1 cellular context compared by ENCODE assay signal in the genomic region with DNA sequence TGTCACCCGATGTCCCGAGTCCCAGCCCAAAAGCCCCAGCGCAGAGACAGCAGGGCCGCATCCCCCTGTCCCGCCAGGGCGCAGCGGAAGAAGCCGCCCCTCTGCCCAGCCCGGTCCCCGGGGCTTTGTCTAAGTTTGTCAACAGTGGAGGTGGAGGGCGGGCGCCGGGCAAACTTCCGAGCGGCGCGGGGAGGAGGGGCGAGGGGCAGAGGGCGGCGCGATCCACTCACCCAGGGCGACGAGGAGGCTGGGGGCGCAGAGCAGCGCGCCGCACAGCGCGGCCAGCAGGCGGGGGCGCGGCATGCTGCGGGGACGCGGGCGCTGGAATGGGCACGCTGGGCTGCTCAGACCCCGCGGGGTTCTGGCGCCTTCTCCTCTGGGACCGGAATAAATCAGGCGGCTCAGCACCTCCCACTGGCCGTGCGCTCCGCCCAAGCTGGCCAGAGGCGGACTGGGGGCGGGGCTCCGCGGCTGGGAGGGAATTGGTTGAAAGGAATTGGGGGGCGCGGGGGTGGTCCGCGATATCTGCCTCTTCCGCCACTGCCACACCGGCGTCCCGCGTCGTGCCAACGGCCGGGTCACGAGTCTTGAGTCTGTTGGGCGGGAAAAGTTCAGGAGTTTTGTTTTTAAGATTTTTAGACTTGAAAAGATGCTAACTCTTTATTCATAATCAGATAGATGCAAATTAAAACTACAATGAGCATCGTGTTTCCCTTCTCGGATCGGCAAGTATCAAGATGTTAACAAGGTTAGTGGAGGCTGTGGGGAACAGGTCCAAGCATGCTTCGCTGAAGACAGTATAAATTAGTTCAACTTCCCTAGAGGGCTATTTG.
TF ChIP-seq lines count a peak whose summit lies in the region.

A gene with protein sequence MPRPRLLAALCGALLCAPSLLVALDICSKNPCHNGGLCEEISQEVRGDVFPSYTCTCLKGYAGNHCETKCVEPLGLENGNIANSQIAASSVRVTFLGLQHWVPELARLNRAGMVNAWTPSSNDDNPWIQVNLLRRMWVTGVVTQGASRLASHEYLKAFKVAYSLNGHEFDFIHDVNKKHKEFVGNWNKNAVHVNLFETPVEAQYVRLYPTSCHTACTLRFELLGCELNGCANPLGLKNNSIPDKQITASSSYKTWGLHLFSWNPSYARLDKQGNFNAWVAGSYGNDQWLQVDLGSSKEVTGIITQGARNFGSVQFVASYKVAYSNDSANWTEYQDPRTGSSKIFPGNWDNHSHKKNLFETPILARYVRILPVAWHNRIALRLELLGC (minus strand): TSS at position 363 of the 833 bp plus-strand sequence. CDS start 60 bp downstream, at position 303.

TF ChIP-seq in K562, 482 proteins besides CTCF, POLR2A, EP300 and RAD21 (continued from another document):
- no peak for TF ChIP-seq ZNF76 (CRISPR knock-in tag; IDR thresholded peaks at IDR 0.05; ENCODE audit: borderline replicate concordance)
- no peak for TF ChIP-seq TOE1 (IDR thresholded peaks at IDR 0.05; ENCODE audit: borderline replicate concordance)
- no peak for TF ChIP-seq TOE1 (CRISPR knock-in tag; IDR thresholded peaks at IDR 0.05; ENCODE audit: borderline replicate concordance, low read depth)
- TF ChIP-seq ZNF311 (CRISPR knock-in tag; IDR thresholded peaks at IDR 0.05) = no peak
- TF ChIP-seq NFXL1 (CRISPR knock-in tag; IDR thresholded peaks at IDR 0.05) = no peak
- TF ChIP-seq, protein P1, sequence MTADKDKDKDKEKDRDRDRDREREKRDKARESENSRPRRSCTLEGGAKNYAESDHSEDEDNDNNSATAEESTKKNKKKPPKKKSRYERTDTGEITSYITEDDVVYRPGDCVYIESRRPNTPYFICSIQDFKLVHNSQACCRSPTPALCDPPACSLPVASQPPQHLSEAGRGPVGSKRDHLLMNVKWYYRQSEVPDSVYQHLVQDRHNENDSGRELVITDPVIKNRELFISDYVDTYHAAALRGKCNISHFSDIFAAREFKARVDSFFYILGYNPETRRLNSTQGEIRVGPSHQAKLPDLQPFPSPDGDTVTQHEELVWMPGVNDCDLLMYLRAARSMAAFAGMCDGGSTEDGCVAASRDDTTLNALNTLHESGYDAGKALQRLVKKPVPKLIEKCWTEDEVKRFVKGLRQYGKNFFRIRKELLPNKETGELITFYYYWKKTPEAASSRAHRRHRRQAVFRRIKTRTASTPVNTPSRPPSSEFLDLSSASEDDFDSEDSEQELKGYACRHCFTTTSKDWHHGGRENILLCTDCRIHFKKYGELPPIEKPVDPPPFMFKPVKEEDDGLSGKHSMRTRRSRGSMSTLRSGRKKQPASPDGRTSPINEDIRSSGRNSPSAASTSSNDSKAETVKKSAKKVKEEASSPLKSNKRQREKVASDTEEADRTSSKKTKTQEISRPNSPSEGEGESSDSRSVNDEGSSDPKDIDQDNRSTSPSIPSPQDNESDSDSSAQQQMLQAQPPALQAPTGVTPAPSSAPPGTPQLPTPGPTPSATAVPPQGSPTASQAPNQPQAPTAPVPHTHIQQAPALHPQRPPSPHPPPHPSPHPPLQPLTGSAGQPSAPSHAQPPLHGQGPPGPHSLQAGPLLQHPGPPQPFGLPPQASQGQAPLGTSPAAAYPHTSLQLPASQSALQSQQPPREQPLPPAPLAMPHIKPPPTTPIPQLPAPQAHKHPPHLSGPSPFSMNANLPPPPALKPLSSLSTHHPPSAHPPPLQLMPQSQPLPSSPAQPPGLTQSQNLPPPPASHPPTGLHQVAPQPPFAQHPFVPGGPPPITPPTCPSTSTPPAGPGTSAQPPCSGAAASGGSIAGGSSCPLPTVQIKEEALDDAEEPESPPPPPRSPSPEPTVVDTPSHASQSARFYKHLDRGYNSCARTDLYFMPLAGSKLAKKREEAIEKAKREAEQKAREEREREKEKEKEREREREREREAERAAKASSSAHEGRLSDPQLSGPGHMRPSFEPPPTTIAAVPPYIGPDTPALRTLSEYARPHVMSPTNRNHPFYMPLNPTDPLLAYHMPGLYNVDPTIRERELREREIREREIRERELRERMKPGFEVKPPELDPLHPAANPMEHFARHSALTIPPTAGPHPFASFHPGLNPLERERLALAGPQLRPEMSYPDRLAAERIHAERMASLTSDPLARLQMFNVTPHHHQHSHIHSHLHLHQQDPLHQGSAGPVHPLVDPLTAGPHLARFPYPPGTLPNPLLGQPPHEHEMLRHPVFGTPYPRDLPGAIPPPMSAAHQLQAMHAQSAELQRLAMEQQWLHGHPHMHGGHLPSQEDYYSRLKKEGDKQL (CRISPR knock-in tag; IDR thresholded peaks at IDR 0.05; ENCODE audit: borderline replicate concordance) = no peak
- TF ChIP-seq SP2 (IDR thresholded peaks at IDR 0.05; ENCODE audit: extremely low read depth, low read depth, low read length, poor library complexity, severe bottlenecking) = no peak
- TF ChIP-seq FOXJ2 (tag; IDR thresholded peaks at IDR 0.05) = no peak
- TF ChIP-seq ZNF280B (CRISPR knock-in tag; IDR thresholded peaks at IDR 0.05) = no peak
- TF ChIP-seq ZSCAN32 (CRISPR knock-in tag; IDR thresholded peaks at IDR 0.05) = no peak
- no peak for TF ChIP-seq ZNF780A (CRISPR knock-in tag; IDR thresholded peaks at IDR 0.05)
- TF ChIP-seq ZNF224 (CRISPR knock-in tag; IDR thresholded peaks at IDR 0.05) = no peak
- peak; percentile 49 to 72; a peak in 2 of 4 replicates for TF ChIP-seq MAZ (CRISPR knock-in tag; conservative IDR thresholded peaks at IDR 0.05 in 1 of 2, IDR thresholded peaks at IDR 0.05 in 1 of 2)
- TF ChIP-seq KAT2B (IDR thresholded peaks at IDR 0.05; ENCODE audit: low read depth, low read length) = no peak
- TF ChIP-seq ZNF561 (CRISPR knock-in tag; conservative IDR thresholded peaks at IDR 0.05) = no peak
- TF ChIP-seq KDM5B (IDR thresholded peaks at IDR 0.05; ENCODE audit: insufficient replicate concordance, low read depth, low read length) = peak; percentile 94
